Comparison of ENCODE assay signal across 22 cellular contexts in the genomic region with DNA sequence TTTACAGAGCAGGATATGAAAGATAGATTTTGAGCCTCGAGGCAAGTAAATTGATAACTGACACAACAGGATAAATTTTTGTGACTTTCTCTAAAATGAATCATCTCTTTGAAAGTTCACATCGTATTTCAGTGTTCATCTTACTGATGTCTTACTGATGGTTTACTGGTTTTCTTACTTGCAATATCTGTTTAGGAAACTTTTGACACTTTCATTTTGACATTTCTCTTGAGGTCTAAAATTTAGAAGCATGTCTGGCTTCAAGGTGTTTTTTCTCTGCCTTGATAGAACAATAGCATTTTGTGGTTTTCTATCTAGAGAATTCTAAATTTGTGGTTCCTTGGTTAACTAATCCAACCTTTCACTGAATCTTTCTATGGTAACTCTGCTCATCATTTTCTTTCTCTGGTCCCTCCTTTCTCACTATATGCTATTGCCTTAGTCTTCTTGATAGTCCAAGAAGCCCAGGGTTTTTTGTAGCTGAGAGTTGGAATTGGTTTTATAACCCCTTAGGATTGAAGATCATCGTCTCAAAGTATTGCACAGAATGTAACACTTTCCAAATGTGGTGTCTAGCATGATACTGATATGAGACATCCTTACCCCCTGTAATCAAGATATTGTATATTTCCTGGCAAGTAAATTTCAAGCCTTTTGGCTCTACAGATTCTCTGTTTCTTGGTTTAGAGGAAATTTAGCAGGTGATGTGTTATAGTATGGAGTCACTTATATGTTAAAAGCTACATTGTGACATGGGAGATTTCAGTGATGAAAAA.
DNase-seq lines count a peak whose midpoint lies in the region; ATAC-seq and TF ChIP-seq lines count a peak whose summit lies in the region.
"Had no signal": no experiment of that assay in that cellular context is flagged by ENCODE, and none has a peak within 500 bp of the region (broad histone marks: within the 10 kb centered on the region; RNA-seq: fewer than 3 reads in every experiment).

No MANE protein-coding gene starts in this region.

- no peaks in the 10 kb centered on the region for H3K27me3 ChIP-seq in esophagus squamous epithelium
- H3K27me3 ChIP-seq: body of pancreas, neural progenitor cell, sigmoid colon had no signal

- peak; percentile 15 for DNase-seq in NOMO-1 treated with DMSO at 0.1 percent for 48 hours (lab: John Stamatoyannopoulos, UW; ENCODE audit: unreplicated experiment)
- no peak for DNase-seq in NOMO-1 treated with dmso at 0.1 percent for 144 hours (lab: John Stamatoyannopoulos, UW; ENCODE audit: unreplicated experiment)
- no peak for DNase-seq in esophagus squamous epithelium (lab: John Stamatoyannopoulos, UW)
- DNase-seq in retina, result no peak
- DNase-seq: activated CD4-positive, alpha-beta T cell treated with anti-CD3 and anti-CD28 coated beads, Interleukin-2, amount 10 ng/mL, durations not matched to agents 24 days and 14 days; activated gamma-delta T cell; body of pancreas; CD4-positive, alpha-beta memory T cell; glutamatergic neuron; H9; NCI-H1694 treated with DMSO at 0.1 percent for 48 hours; NCI-H2171; NCI-H524; sigmoid colon; trophoblast cell had no signal

- H3K27ac ChIP-seq in esophagus squamous epithelium, result no peak overlapping the region
- H3K27ac ChIP-seq: 22Rv1, body of pancreas, neural progenitor cell, sigmoid colon, SK-N-MC had no signal

- peaks cover 31% of the 10 kb centered on the region for H3K4me1 Mint-ChIP-seq in stimulated activated memory B cell treated with anti-CD40 and anti-IgM and Interleukin-4, amounts not matched to agents 10 μg/mL and 1 μg/mL and 100 μg/mL, for 72 hours

- intact Hi-C loops in esophagus squamous epithelium (cut with DNase I), result no loop called here

- H3K36me3 ChIP-seq in esophagus squamous epithelium, result no peaks in the 10 kb centered on the region
- H3K36me3 ChIP-seq: neural progenitor cell, sigmoid colon had no signal

- no peak for TF ChIP-seq POLR2A in esophagus squamous epithelium (IDR thresholded peaks at IDR 0.05)

- peak; percentile 54 for ATAC-seq in HG02642 (IDR thresholded peaks at IDR 0.05; ENCODE audit: poor library complexity, unreplicated experiment)
- ATAC-seq in HG03520 (IDR thresholded peaks at IDR 0.05; ENCODE audit: unreplicated experiment), result peak; percentile 49
- peak; percentile 60 for ATAC-seq in stimulated activated memory B cell treated with anti-CD40 and anti-IgM and Interleukin-4, amounts not matched to agents 10 μg/mL and 1 μg/mL and 100 μg/mL, for 72 hours
- ATAC-seq in GM19452 (IDR thresholded peaks at IDR 0.05; ENCODE audit: unreplicated experiment), result no peak
- ATAC-seq: body of pancreas had no signal

- H3K4me1 ChIP-seq in esophagus squamous epithelium, result peaks cover 3 to 34% (median 8%) of the 10 kb centered on the region in 3 donors
- H3K4me1 ChIP-seq: body of pancreas, neural progenitor cell, sigmoid colon had no signal

- TF ChIP-seq CTCF in esophagus squamous epithelium (IDR thresholded peaks at IDR 0.05), result no peak

- H3K36me3 Mint-ChIP-seq in stimulated activated memory B cell treated with anti-CD40 and anti-IgM and Interleukin-4, amounts not matched to agents 10 μg/mL and 1 μg/mL and 100 μg/mL, for 72 hours, result no peaks in the 10 kb centered on the region
- H3K36me3 Mint-ChIP-seq: CD4-positive, alpha-beta memory T cell; neural progenitor cell had no signal

- H3K9me3 Mint-ChIP-seq in stimulated activated memory B cell treated with anti-CD40 and anti-IgM and Interleukin-4, amounts not matched to agents 10 μg/mL and 1 μg/mL and 100 μg/mL, for 72 hours, result peaks cover 3% of the 10 kb centered on the region
- H3K9me3 Mint-ChIP-seq: activated CD4-positive, alpha-beta T cell treated with anti-CD3 and anti-CD28 coated beads, Interleukin-2, amount 10 ng/mL, durations not matched to agents 24 days and 14 days; CD4-positive, alpha-beta memory T cell; H9; neural progenitor cell had no signal

- no peak overlapping the region for H3K4me3 ChIP-seq in esophagus squamous epithelium
- H3K4me3 ChIP-seq: body of pancreas, neural progenitor cell, sigmoid colon, SK-N-MC had no signal

- H3K27ac Mint-ChIP-seq in stimulated activated memory B cell treated with anti-CD40 and anti-IgM and Interleukin-4, amounts not matched to agents 10 μg/mL and 1 μg/mL and 100 μg/mL, for 72 hours, result no peak overlapping the region
- H3K27ac Mint-ChIP-seq: activated CD4-positive, alpha-beta T cell treated with anti-CD3 and anti-CD28 coated beads, Interleukin-2, amount 10 ng/mL, durations not matched to agents 24 days and 14 days; H9; neural progenitor cell had no signal

- peaks cover 10% of the 10 kb centered on the region for H3K27me3 Mint-ChIP-seq in stimulated activated memory B cell treated with anti-CD40 and anti-IgM and Interleukin-4, amounts not matched to agents 10 μg/mL and 1 μg/mL and 100 μg/mL, for 72 hours

- WGBS in esophagus squamous epithelium, 2 donors, result 54 to 73% methylated on average over 2 of the region's 3 CpGs

- no peaks in the 10 kb centered on the region for H3K9me3 ChIP-seq in esophagus squamous epithelium
- H3K9me3 ChIP-seq: body of pancreas, sigmoid colon had no signal

- H3K4me3 Mint-ChIP-seq in stimulated activated memory B cell treated with anti-CD40 and anti-IgM and Interleukin-4, amounts not matched to agents 10 μg/mL and 1 μg/mL and 100 μg/mL, for 72 hours, result no peak overlapping the region
- H3K4me3 Mint-ChIP-seq: activated CD4-positive, alpha-beta T cell treated with anti-CD3 and anti-CD28 coated beads, Interleukin-2, amount 10 ng/mL, durations not matched to agents 24 days and 14 days; CD4-positive, alpha-beta memory T cell; H9; neural progenitor cell had no signal
